Comparison of ENCODE assay signal across 7 cellular contexts in the genomic region with DNA sequence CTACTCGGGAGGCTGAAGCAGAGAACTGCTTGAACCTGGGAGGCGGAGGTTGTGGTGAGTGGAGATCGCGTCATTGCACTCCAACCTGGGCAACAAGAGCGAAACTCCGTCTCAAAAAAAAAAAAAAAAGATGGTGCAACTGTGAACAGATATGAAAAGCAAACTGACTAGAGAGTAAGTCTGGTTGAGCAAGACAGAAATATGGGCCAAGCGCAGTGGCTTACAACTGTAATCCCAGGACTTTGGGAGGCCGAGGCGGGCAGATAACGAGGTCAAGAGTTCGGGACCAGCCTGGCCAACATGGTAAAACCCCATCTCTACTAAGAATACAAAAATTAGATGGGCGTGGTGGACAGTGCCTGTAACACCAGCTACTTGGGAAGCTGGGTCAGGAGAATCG. TPM values are rescaled to one million over a fixed set of nuclear protein-coding genes. Genes with fewer than 3 reads are reported as not detected.
A peak's percentile ranks its signal among the peaks of the same experiment; 100 is the strongest.
DNase-seq lines count a peak whose midpoint lies in the region; ATAC-seq, FAIRE-seq and TF ChIP-seq lines count a peak whose summit lies in the region.
"Not testable (repeated sequence)": the region's sequence is repeated elsewhere in the genome, so short reads cannot be mapped to it uniquely, and the experiment has no call there.
"Had no signal": no experiment of that assay in that cellular context is flagged by ENCODE, and none has a peak within 500 bp of the region (broad histone marks: within the 10 kb centered on the region; RNA-seq: fewer than 3 reads in every experiment).

No MANE protein-coding gene starts in this region.

- ATAC-seq in left lobe of liver, result peak; percentile 79

- H3K79me1 ChIP-seq in H9 (ENCODE audit: insufficient read depth, low read depth, low read length, poor library complexity, severe bottlenecking), result not testable (repeated sequence)

- H3K27me3 Mint-ChIP-seq in H9 (ENCODE audit: low read depth); astrocyte (ENCODE audit: low read depth, unreplicated experiment); endodermal cell (ENCODE audit: insufficient read depth); osteocyte (ENCODE audit: unreplicated experiment): not testable (repeated sequence)

- TF ChIP-seq CTCF in H9 (conservative IDR thresholded peaks at IDR 0.05); WERI-Rb-1 (IDR thresholded peaks at IDR 0.05; ENCODE audit: low read depth, low read length); astrocyte (IDR thresholded peaks at IDR 0.05; ENCODE audit: insufficient read depth, low read depth, low read length); endodermal cell (conservative IDR thresholded peaks at IDR 0.05); osteocyte (IDR thresholded peaks at IDR 0.05): not testable (repeated sequence)

- H3K4me1 Mint-ChIP-seq in H9, result peaks cover 54 to 61% of the 10 kb centered on the region in 2 experiments
- peaks cover 71% of the 10 kb centered on the region for H3K4me1 Mint-ChIP-seq in astrocyte (ENCODE audit: low read depth, unreplicated experiment)
- H3K4me1 Mint-ChIP-seq in endodermal cell, result peaks cover 54% of the 10 kb centered on the region
- H3K4me1 Mint-ChIP-seq in osteocyte (ENCODE audit: unreplicated experiment), result peaks cover 57% of the 10 kb centered on the region

- not testable (repeated sequence) for H2BK12ac ChIP-seq in H9 (ENCODE audit: insufficient read length, low read depth, low read length)

- H3K27ac Mint-ChIP-seq in H9 (peak overlapping the region in 2 of 3 experiments; percentile 29 to 77; a peak in 4 of 7 replicates), astrocyte (ENCODE audit: unreplicated experiment) (peak overlapping the region; percentile 62), endodermal cell (peak overlapping the region; percentile 39), osteocyte (ENCODE audit: unreplicated experiment) (peak overlapping the region; percentile 41)

- H3K9me3 ChIP-seq in H9 (ENCODE audit: control insufficient read depth, low read depth, low read length); WERI-Rb-1 (ENCODE audit: severe bottlenecking); astrocyte (ENCODE audit: insufficient read depth, low read depth, low read length); endodermal cell (ENCODE audit: control insufficient read depth, low read length): not testable (repeated sequence)

- not testable (repeated sequence) for H3K4me3 ChIP-seq in WERI-Rb-1 (ENCODE audit: low read depth, low read length); astrocyte (ENCODE audit: insufficient read depth, low read depth, low read length)
- H3K4me3 ChIP-seq in endodermal cell (ENCODE audit: low read length), result peak overlapping the region; percentile 74

- H4K5ac ChIP-seq in H9 (ENCODE audit: insufficient read length, low read depth, low read length), result not testable (repeated sequence)

- not testable (repeated sequence) for H3K36me3 ChIP-seq in WERI-Rb-1; astrocyte (ENCODE audit: insufficient read depth, low read length)
- H3K36me3 ChIP-seq in endodermal cell (ENCODE audit: control insufficient read depth, insufficient read depth, low read length), result peaks cover 34% of the 10 kb centered on the region

- not testable (repeated sequence) for H2BK15ac ChIP-seq in H9 (ENCODE audit: low read depth, low read length)

- H3K4ac ChIP-seq in H9 (ENCODE audit: low read depth, low read length), result not testable (repeated sequence)

- not testable (repeated sequence) for DNase-seq in H9; WERI-Rb-1; astrocyte (ENCODE audit: low read depth); endodermal cell; osteocyte (ENCODE audit: extremely low spot score, unreplicated experiment)
- peak; percentile 59 for DNase-seq in left lobe of liver (ENCODE audit: low spot score)

- H3K4me2 ChIP-seq in H9 (ENCODE audit: insufficient read depth, insufficient read length, low read length); astrocyte (ENCODE audit: low read length): not testable (repeated sequence)

- H3K36me3 Mint-ChIP-seq in H9 (ENCODE audit: insufficient read depth in 1 of 3, low read depth in 3 of 3), result peaks cover under 1 to 16% (median 15%) of the 10 kb centered on the region in 3 experiments; a peak in 4 of 7 replicates
- H3K36me3 Mint-ChIP-seq in astrocyte (ENCODE audit: low read depth, unreplicated experiment), result peaks cover 17% of the 10 kb centered on the region
- H3K36me3 Mint-ChIP-seq in endodermal cell (ENCODE audit: low read depth), result peaks cover 16% of the 10 kb centered on the region
- not testable (repeated sequence) for H3K36me3 Mint-ChIP-seq in osteocyte (ENCODE audit: unreplicated experiment)

- not testable (repeated sequence) for H4K8ac ChIP-seq in H9 (replicated peaks; ENCODE audit: insufficient read length, low read depth, low read length)

- H2AK5ac ChIP-seq in H9 (ENCODE audit: insufficient read length, low read length), result not testable (repeated sequence)

- not testable (repeated sequence) for H3K4me3 Mint-ChIP-seq in H9; astrocyte (ENCODE audit: unreplicated experiment); endodermal cell; osteocyte (ENCODE audit: unreplicated experiment)

- H2AFZ ChIP-seq in H9 (ENCODE audit: low read length); astrocyte (ENCODE audit: low read depth, low read length): not testable (repeated sequence)

- H2BK5ac ChIP-seq in H9 (ENCODE audit: insufficient read length, low read length), result not testable (repeated sequence)

- H3K23ac ChIP-seq in H9 (ENCODE audit: insufficient read length, low read depth, low read length), result not testable (repeated sequence)

- not testable (repeated sequence) for H3K23me2 ChIP-seq in H9 (ENCODE audit: insufficient read length, low read depth, low read length, poor library complexity, severe bottlenecking)

- not testable (repeated sequence) for H3K4me1 ChIP-seq in H9 (ENCODE audit: insufficient read depth, low read length)
- H3K4me1 ChIP-seq in astrocyte (ENCODE audit: insufficient read depth, low read length), result peaks cover 14% of the 10 kb centered on the region
- H3K4me1 ChIP-seq in endodermal cell (ENCODE audit: control insufficient read depth, insufficient read depth, low read length), result peaks cover 21% of the 10 kb centered on the region

- H3K56ac ChIP-seq in H9 (ENCODE audit: insufficient read length, low read depth, low read length), result not testable (repeated sequence)

- H3K79me2 ChIP-seq in H9 (ENCODE audit: insufficient read depth, low read length), result peaks cover 52% of the 10 kb centered on the region; the same call in 1 of the 2 replicates
- peaks cover 100% of the 10 kb centered on the region for H3K79me2 ChIP-seq in astrocyte (ENCODE audit: insufficient read depth, low read length)

- not testable (repeated sequence) for H3T11ph ChIP-seq in H9 (ENCODE audit: low read length)

- no CpG with 5 or more reads among the region's 13 CpGs for WGBS in H9 (ENCODE audit: extremely low coverage, insufficient read length, low lambda C conversion rate)
- 89 to 97% methylated on average over 11 to 13 of the region's 13 CpGs for WGBS in endodermal cell (ENCODE audit: insufficient coverage in 1 of 2, insufficient read length in 1 of 2), 2 experiments

- H3K9ac ChIP-seq in H9 (ENCODE audit: extremely low read depth, insufficient read length, low read length); astrocyte (ENCODE audit: low read length); endodermal cell (ENCODE audit: extremely low read depth, low read length, poor library complexity, severe bottlenecking): not testable (repeated sequence)

- H3K9me3 Mint-ChIP-seq in H9; astrocyte (ENCODE audit: unreplicated experiment); endodermal cell; osteocyte (ENCODE audit: unreplicated experiment): not testable (repeated sequence)

- H3K18ac ChIP-seq in H9 (ENCODE audit: insufficient read length, low read depth, low read length), result not testable (repeated sequence)

- H4K20me1 ChIP-seq in H9 (ENCODE audit: control insufficient read depth, insufficient read depth, insufficient read length), result not testable (repeated sequence)
- peaks cover 90% of the 10 kb centered on the region for H4K20me1 ChIP-seq in astrocyte (ENCODE audit: insufficient read depth, low read length)

- FAIRE-seq in astrocyte (lab: Jason Lieb, UNC), result not testable (repeated sequence)

- H3K14ac ChIP-seq in H9 (ENCODE audit: insufficient read depth, low read length), result not testable (repeated sequence)

- not testable (repeated sequence) for H4K91ac ChIP-seq in H9 (ENCODE audit: insufficient read length, low read depth, low read length)

- H3K27ac ChIP-seq in H9 (ENCODE audit: insufficient read length, low read depth, low read length); astrocyte (ENCODE audit: low read depth, low read length); endodermal cell (ENCODE audit: low read depth, low read length): not testable (repeated sequence)
- H3K27ac ChIP-seq in WERI-Rb-1, result peak overlapping the region; percentile 36; the same call in 1 of the 2 replicates

- H2BK20ac ChIP-seq in H9 (ENCODE audit: low read depth, low read length, poor library complexity, severe bottlenecking), result not testable (repeated sequence)

- not testable (repeated sequence) for H3K27me3 ChIP-seq in H9 (ENCODE audit: insufficient read depth, low read length); WERI-Rb-1 (ENCODE audit: insufficient read depth, low read depth, severe bottlenecking); astrocyte (ENCODE audit: insufficient read depth, low read length); endodermal cell (ENCODE audit: control insufficient read depth, insufficient read depth, low read length, poor library complexity, severe bottlenecking)

- H2BK120ac ChIP-seq in H9 (ENCODE audit: low read depth, low read length, poor library complexity, severe bottlenecking), result not testable (repeated sequence)

RNA-seq across cellular contexts. Expression of gene ENAH, which starts 24.1 kb away (rescaled TPM):
- total RNA-seq in H9 (2021), result 284 and 285 TPM in 2 replicates
- 749 and 829 TPM in 2 replicates for total RNA-seq in astrocyte
- total RNA-seq in endodermal cell, result 100 to 1,000 TPM; 263 to 267 TPM
- polyA plus RNA-seq in endodermal cell (2013, experiment 1 of 2), result 152 TPM
- 153 TPM for polyA plus RNA-seq in endodermal cell (2013, experiment 2 of 2)
- 21.3 TPM for total RNA-seq in left lobe of liver
- total RNA-seq in osteocyte, result 232 and 233 TPM in 2 replicates
- total RNA-seq: CD4-positive, CD25-positive, alpha-beta regulatory T cell had no signal

Comparison
In these comparisons a context has a peak if more than half of its experiments do, and no peak if none do; other contexts are left out.
1. RNA of gene ENAH, which starts 24.1 kb away (total RNA-seq): 749 to 829 TPM in astrocyte, 284 to 285 TPM in H9, 263 to 267 TPM in endodermal cell and 232 to 233 TPM in osteocyte; 21.3 TPM in left lobe of liver (single experiment); every median in the first group is over 10 times any median in the second.
2. Peak in every context shown above with its lines, with median percentiles within 50 percentile points of each other: H3K27ac Mint-ChIP-seq.